ENCODE assay signal across 1 cellular context in the genomic region with DNA sequence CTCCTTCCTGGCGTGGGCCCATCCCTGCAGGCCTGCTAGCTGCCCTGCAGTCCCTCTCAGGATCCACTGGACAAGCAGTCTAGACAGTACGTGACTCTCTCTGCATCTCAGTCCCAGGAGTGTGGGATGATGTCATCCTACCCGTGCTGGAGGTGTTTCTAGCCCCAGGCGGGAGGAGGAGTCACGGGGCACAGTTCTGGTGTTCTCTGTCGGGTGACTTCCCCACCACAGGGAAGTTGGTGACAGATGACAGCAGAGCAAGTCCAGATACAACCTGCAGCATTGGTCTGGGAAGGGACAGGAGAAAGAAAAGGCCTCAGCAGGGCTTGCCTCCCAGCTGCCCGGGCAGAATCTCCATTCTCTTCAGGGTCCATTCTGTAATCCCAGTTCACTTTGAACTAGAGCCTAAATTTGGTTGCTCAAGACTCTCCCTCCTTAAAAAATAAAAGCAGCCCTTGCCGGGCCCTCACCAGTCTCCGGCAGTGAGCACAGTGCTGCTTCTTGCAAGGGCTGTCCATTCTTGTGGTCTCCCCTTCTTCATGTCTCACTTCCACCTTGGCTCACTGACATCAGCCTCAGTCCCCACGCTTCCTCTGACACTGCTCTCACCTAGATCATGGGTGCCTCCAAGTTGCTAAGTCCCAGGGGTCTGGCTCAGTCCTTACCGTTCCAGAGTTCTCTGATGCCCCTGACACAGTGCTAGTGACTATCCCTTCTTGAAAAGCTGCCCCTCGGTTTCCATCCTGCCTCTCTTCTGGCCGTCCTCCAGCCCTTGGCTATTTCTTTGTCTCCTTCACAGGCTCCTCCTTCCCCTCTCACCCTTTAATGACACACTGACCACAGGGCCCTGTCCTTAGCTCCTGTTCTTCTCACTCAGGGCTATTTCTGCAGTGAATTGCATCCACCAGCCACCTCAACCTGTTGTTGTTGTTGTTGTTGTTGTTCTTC.
TF ChIP-seq lines count a peak whose summit lies in the region.

No MANE protein-coding gene starts in this region.

TF ChIP-seq in HepG2, 621 proteins besides CTCF, POLR2A, EP300 and RAD21 (continued from another document and continues in another):
- TF ChIP-seq ZNF607 (CRISPR knock-in tag; IDR thresholded peaks at IDR 0.05; ENCODE audit: borderline replicate concordance) (0 out of 2 replicates have a peak, but pooled peaks have one; percentile 69), CREM (IDR thresholded peaks at IDR 0.05) (peak; percentile 47; the same call in 1 of the 2 replicates), CREM (CRISPR knock-in tag; IDR thresholded peaks at IDR 0.05) (no peak), TEAD2 (CRISPR knock-in tag; IDR thresholded peaks at IDR 0.05) (no peak), KMT2B (CRISPR knock-in tag; IDR thresholded peaks at IDR 0.05) (peak; percentile 49; the same call in 1 of the 2 replicates), PITX1 (CRISPR knock-in tag; IDR thresholded peaks at IDR 0.05) (peak; percentile 29; the same call in 1 of the 2 replicates), NFKBIZ (CRISPR knock-in tag; IDR thresholded peaks at IDR 0.05) (no peak), MEF2D (CRISPR knock-in tag; IDR thresholded peaks at IDR 0.05) (peak; percentile 46; the same call in 1 of the 2 replicates), JUND (CRISPR knock-in tag; IDR thresholded peaks at IDR 0.05) (peak; percentile 93), ZNF567 (CRISPR knock-in tag; IDR thresholded peaks at IDR 0.05; ENCODE audit: borderline replicate concordance) (no peak), ZNF761 (CRISPR knock-in tag; conservative IDR thresholded peaks at IDR 0.05) (0 out of 2 replicates have a peak, but pooled peaks have one; percentile 69), RARA (CRISPR knock-in tag; IDR thresholded peaks at IDR 0.05) (peak; percentile 82), FOSL2 (CRISPR knock-in tag; IDR thresholded peaks at IDR 0.05) (peak; percentile 76), ZMYM3 (CRISPR knock-in tag; IDR thresholded peaks at IDR 0.05) (peak; percentile 62), FOXA3 (CRISPR knock-in tag; IDR thresholded peaks at IDR 0.05) (peak; percentile 43; the same call in 1 of the 2 replicates), ZNF616 (CRISPR knock-in tag; IDR thresholded peaks at IDR 0.05; ENCODE audit: low read depth) (peak; percentile 37; the same call in 1 of the 2 replicates), ZNF430 (CRISPR knock-in tag; IDR thresholded peaks at IDR 0.05) (peak; percentile 52; the same call in 1 of the 2 replicates), SOX5 (CRISPR knock-in tag; IDR thresholded peaks at IDR 0.05; ENCODE audit: borderline replicate concordance) (peak; percentile 89; the same call in 1 of the 2 replicates), TOPORS (CRISPR knock-in tag; IDR thresholded peaks at IDR 0.05) (no peak), ZKSCAN8 (CRISPR knock-in tag; IDR thresholded peaks at IDR 0.05; ENCODE audit: borderline replicate concordance) (peak; percentile 43; the same call in 1 of the 2 replicates), ZSCAN29 (CRISPR knock-in tag; conservative IDR thresholded peaks at IDR 0.05) (peak; percentile 62; the same call in 1 of the 2 replicates), ZNF329 (CRISPR knock-in tag; IDR thresholded peaks at IDR 0.05; ENCODE audit: low read depth) (no peak), TARDBP (CRISPR knock-in tag; IDR thresholded peaks at IDR 0.05) (peak; percentile 66; the same call in 1 of the 2 replicates), NFYC (CRISPR knock-in tag; IDR thresholded peaks at IDR 0.05) (no peak), ZFP90 (CRISPR knock-in tag; IDR thresholded peaks at IDR 0.05; ENCODE audit: borderline replicate concordance) (no peak), ZFYVE20 (CRISPR knock-in tag; IDR thresholded peaks at IDR 0.05; ENCODE audit: borderline replicate concordance, low read depth) (no peak), MAFK (conservative IDR thresholded peaks at IDR 0.05 in 1 of 2, IDR thresholded peaks at IDR 0.05 in 1 of 2; ENCODE audit: low read length in 2 of 2) (no peak), KLF11 (CRISPR knock-in tag; IDR thresholded peaks at IDR 0.05) (0 out of 2 replicates have a peak, but pooled peaks have one; percentile 34), STAG1 (CRISPR knock-in tag; IDR thresholded peaks at IDR 0.05) (no peak), MED8 (CRISPR knock-in tag; IDR thresholded peaks at IDR 0.05; ENCODE audit: insufficient replicate concordance) (no peak), LCORL (IDR thresholded peaks at IDR 0.05) (no peak), LCORL (CRISPR knock-in tag; IDR thresholded peaks at IDR 0.05) (peak; percentile 93)
- TF ChIP-seq, protein P1, sequence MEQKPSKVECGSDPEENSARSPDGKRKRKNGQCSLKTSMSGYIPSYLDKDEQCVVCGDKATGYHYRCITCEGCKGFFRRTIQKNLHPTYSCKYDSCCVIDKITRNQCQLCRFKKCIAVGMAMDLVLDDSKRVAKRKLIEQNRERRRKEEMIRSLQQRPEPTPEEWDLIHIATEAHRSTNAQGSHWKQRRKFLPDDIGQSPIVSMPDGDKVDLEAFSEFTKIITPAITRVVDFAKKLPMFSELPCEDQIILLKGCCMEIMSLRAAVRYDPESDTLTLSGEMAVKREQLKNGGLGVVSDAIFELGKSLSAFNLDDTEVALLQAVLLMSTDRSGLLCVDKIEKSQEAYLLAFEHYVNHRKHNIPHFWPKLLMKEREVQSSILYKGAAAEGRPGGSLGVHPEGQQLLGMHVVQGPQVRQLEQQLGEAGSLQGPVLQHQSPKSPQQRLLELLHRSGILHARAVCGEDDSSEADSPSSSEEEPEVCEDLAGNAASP (CRISPR knock-in tag; IDR thresholded peaks at IDR 0.05; ENCODE audit: borderline replicate concordance) = peak; percentile 50; the same call in 1 of the 2 replicates
- TF ChIP-seq, protein P2, sequence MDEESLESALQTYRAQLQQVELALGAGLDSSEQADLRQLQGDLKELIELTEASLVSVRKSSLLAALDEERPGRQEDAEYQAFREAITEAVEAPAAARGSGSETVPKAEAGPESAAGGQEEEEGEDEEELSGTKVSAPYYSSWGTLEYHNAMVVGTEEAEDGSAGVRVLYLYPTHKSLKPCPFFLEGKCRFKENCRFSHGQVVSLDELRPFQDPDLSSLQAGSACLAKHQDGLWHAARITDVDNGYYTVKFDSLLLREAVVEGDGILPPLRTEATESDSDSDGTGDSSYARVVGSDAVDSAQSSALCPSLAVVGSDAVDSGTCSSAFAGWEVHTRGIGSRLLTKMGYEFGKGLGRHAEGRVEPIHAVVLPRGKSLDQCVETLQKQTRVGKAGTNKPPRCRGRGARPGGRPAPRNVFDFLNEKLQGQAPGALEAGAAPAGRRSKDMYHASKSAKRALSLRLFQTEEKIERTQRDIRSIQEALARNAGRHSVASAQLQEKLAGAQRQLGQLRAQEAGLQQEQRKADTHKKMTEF (CRISPR knock-in tag; IDR thresholded peaks at IDR 0.05) = peak; percentile 27; the same call in 1 of the 2 replicates
- TF ChIP-seq, protein P3, sequence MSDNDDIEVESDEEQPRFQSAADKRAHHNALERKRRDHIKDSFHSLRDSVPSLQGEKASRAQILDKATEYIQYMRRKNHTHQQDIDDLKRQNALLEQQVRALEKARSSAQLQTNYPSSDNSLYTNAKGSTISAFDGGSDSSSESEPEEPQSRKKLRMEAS (IDR thresholded peaks at IDR 0.05) = peak; percentile 36; the same call in 1 of the 2 replicates
- TF ChIP-seq, protein P4, sequence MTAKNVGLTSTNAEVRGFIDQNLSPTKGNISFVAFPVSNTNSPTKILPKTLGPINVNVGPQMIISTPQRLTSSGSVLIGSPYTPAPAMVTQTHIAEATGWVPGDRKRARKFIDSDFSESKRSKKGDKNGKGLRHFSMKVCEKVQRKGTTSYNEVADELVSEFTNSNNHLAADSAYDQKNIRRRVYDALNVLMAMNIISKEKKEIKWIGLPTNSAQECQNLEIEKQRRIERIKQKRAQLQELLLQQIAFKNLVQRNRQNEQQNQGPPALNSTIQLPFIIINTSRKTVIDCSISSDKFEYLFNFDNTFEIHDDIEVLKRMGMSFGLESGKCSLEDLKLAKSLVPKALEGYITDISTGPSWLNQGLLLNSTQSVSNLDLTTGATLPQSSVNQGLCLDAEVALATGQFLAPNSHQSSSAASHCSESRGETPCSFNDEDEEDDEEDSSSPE (CRISPR knock-in tag; IDR thresholded peaks at IDR 0.05) = 0 out of 2 replicates have a peak, but pooled peaks have one; percentile 30
- TF ChIP-seq, protein P5, sequence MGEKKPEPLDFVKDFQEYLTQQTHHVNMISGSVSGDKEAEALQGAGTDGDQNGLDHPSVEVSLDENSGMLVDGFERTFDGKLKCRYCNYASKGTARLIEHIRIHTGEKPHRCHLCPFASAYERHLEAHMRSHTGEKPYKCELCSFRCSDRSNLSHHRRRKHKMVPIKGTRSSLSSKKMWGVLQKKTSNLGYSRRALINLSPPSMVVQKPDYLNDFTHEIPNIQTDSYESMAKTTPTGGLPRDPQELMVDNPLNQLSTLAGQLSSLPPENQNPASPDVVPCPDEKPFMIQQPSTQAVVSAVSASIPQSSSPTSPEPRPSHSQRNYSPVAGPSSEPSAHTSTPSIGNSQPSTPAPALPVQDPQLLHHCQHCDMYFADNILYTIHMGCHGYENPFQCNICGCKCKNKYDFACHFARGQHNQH (CRISPR knock-in tag; IDR thresholded peaks at IDR 0.05) = peak; percentile 84
- TF ChIP-seq, protein P6, sequence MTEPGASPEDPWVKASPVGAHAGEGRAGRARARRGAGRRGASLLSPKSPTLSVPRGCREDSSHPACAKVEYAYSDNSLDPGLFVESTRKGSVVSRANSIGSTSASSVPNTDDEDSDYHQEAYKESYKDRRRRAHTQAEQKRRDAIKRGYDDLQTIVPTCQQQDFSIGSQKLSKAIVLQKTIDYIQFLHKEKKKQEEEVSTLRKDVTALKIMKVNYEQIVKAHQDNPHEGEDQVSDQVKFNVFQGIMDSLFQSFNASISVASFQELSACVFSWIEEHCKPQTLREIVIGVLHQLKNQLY (CRISPR knock-in tag; IDR thresholded peaks at IDR 0.05) = peak; percentile 73; the same call in 1 of the 2 replicates
- TF ChIP-seq, protein P7, sequence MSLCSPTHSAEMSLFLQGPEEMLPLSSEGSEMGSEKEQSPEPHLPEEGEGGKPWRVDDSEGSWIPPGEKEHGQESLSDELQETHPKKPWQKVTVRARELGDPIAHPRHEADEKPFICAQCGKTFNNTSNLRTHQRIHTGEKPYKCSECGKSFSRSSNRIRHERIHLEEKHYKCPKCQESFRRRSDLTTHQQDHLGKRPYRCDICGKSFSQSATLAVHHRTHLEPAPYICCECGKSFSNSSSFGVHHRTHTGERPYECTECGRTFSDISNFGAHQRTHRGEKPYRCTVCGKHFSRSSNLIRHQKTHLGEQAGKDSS (CRISPR knock-in tag; IDR thresholded peaks at IDR 0.05; ENCODE audit: borderline replicate concordance, low read depth) = peak; percentile 63; the same call in 1 of the 2 replicates
- TF ChIP-seq, protein P8, sequence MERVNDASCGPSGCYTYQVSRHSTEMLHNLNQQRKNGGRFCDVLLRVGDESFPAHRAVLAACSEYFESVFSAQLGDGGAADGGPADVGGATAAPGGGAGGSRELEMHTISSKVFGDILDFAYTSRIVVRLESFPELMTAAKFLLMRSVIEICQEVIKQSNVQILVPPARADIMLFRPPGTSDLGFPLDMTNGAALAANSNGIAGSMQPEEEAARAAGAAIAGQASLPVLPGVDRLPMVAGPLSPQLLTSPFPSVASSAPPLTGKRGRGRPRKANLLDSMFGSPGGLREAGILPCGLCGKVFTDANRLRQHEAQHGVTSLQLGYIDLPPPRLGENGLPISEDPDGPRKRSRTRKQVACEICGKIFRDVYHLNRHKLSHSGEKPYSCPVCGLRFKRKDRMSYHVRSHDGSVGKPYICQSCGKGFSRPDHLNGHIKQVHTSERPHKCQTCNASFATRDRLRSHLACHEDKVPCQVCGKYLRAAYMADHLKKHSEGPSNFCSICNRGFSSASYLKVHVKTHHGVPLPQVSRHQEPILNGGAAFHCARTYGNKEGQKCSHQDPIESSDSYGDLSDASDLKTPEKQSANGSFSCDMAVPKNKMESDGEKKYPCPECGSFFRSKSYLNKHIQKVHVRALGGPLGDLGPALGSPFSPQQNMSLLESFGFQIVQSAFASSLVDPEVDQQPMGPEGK (CRISPR knock-in tag; IDR thresholded peaks at IDR 0.05) = peak; percentile 39; the same call in 1 of the 2 replicates
- TF ChIP-seq, protein P9, sequence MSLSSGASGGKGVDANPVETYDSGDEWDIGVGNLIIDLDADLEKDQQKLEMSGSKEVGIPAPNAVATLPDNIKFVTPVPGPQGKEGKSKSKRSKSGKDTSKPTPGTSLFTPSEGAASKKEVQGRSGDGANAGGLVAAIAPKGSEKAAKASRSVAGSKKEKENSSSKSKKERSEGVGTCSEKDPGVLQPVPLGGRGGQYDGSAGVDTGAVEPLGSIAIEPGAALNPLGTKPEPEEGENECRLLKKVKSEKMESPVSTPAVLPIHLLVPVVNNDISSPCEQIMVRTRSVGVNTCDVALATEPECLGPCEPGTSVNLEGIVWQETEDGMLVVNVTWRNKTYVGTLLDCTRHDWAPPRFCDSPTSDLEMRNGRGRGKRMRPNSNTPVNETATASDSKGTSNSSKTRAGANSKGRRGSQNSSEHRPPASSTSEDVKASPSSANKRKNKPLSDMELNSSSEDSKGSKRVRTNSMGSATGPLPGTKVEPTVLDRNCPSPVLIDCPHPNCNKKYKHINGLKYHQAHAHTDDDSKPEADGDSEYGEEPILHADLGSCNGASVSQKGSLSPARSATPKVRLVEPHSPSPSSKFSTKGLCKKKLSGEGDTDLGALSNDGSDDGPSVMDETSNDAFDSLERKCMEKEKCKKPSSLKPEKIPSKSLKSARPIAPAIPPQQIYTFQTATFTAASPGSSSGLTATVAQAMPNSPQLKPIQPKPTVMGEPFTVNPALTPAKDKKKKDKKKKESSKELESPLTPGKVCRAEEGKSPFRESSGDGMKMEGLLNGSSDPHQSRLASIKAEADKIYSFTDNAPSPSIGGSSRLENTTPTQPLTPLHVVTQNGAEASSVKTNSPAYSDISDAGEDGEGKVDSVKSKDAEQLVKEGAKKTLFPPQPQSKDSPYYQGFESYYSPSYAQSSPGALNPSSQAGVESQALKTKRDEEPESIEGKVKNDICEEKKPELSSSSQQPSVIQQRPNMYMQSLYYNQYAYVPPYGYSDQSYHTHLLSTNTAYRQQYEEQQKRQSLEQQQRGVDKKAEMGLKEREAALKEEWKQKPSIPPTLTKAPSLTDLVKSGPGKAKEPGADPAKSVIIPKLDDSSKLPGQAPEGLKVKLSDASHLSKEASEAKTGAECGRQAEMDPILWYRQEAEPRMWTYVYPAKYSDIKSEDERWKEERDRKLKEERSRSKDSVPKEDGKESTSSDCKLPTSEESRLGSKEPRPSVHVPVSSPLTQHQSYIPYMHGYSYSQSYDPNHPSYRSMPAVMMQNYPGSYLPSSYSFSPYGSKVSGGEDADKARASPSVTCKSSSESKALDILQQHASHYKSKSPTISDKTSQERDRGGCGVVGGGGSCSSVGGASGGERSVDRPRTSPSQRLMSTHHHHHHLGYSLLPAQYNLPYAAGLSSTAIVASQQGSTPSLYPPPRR (CRISPR knock-in tag; IDR thresholded peaks at IDR 0.05; ENCODE audit: borderline replicate concordance) = peak; percentile 77
- TF ChIP-seq, protein P10, sequence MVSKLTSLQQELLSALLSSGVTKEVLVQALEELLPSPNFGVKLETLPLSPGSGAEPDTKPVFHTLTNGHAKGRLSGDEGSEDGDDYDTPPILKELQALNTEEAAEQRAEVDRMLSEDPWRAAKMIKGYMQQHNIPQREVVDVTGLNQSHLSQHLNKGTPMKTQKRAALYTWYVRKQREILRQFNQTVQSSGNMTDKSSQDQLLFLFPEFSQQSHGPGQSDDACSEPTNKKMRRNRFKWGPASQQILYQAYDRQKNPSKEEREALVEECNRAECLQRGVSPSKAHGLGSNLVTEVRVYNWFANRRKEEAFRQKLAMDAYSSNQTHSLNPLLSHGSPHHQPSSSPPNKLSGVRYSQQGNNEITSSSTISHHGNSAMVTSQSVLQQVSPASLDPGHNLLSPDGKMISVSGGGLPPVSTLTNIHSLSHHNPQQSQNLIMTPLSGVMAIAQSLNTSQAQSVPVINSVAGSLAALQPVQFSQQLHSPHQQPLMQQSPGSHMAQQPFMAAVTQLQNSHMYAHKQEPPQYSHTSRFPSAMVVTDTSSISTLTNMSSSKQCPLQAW (CRISPR knock-in tag; IDR thresholded peaks at IDR 0.05) = peak; percentile 95
